ENCODE assay signal across 1 cellular context in the genomic region with DNA sequence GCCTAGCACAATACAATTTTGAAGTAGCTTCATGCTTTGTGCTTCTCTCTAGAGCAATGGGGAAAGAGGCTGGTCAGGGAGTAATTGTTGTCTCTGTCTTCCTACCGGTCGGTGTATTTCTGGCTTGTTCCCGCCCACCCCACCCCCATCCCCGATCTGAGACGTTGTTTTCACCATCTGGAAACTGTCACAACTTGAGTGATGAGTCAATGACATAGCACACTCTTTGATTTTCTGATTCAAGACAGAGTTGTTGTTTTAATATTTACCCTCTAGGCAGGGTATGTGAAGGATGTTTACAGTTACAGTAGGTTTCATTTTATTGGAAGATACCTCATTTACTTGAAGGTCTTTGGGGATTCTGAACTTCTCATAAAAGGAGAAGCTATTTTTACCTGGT.
TF ChIP-seq lines count a peak whose summit lies in the region.

No MANE protein-coding gene starts in this region.

TF ChIP-seq in GM23338, 12 proteins besides CTCF, POLR2A, EP300 and RAD21 (continued from another document):
- TF ChIP-seq, protein P1, sequence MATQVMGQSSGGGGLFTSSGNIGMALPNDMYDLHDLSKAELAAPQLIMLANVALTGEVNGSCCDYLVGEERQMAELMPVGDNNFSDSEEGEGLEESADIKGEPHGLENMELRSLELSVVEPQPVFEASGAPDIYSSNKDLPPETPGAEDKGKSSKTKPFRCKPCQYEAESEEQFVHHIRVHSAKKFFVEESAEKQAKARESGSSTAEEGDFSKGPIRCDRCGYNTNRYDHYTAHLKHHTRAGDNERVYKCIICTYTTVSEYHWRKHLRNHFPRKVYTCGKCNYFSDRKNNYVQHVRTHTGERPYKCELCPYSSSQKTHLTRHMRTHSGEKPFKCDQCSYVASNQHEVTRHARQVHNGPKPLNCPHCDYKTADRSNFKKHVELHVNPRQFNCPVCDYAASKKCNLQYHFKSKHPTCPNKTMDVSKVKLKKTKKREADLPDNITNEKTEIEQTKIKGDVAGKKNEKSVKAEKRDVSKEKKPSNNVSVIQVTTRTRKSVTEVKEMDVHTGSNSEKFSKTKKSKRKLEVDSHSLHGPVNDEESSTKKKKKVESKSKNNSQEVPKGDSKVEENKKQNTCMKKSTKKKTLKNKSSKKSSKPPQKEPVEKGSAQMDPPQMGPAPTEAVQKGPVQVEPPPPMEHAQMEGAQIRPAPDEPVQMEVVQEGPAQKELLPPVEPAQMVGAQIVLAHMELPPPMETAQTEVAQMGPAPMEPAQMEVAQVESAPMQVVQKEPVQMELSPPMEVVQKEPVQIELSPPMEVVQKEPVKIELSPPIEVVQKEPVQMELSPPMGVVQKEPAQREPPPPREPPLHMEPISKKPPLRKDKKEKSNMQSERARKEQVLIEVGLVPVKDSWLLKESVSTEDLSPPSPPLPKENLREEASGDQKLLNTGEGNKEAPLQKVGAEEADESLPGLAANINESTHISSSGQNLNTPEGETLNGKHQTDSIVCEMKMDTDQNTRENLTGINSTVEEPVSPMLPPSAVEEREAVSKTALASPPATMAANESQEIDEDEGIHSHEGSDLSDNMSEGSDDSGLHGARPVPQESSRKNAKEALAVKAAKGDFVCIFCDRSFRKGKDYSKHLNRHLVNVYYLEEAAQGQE (IDR thresholded peaks at IDR 0.05; ENCODE audit: unreplicated experiment): no peak
- TF ChIP-seq, protein P2, sequence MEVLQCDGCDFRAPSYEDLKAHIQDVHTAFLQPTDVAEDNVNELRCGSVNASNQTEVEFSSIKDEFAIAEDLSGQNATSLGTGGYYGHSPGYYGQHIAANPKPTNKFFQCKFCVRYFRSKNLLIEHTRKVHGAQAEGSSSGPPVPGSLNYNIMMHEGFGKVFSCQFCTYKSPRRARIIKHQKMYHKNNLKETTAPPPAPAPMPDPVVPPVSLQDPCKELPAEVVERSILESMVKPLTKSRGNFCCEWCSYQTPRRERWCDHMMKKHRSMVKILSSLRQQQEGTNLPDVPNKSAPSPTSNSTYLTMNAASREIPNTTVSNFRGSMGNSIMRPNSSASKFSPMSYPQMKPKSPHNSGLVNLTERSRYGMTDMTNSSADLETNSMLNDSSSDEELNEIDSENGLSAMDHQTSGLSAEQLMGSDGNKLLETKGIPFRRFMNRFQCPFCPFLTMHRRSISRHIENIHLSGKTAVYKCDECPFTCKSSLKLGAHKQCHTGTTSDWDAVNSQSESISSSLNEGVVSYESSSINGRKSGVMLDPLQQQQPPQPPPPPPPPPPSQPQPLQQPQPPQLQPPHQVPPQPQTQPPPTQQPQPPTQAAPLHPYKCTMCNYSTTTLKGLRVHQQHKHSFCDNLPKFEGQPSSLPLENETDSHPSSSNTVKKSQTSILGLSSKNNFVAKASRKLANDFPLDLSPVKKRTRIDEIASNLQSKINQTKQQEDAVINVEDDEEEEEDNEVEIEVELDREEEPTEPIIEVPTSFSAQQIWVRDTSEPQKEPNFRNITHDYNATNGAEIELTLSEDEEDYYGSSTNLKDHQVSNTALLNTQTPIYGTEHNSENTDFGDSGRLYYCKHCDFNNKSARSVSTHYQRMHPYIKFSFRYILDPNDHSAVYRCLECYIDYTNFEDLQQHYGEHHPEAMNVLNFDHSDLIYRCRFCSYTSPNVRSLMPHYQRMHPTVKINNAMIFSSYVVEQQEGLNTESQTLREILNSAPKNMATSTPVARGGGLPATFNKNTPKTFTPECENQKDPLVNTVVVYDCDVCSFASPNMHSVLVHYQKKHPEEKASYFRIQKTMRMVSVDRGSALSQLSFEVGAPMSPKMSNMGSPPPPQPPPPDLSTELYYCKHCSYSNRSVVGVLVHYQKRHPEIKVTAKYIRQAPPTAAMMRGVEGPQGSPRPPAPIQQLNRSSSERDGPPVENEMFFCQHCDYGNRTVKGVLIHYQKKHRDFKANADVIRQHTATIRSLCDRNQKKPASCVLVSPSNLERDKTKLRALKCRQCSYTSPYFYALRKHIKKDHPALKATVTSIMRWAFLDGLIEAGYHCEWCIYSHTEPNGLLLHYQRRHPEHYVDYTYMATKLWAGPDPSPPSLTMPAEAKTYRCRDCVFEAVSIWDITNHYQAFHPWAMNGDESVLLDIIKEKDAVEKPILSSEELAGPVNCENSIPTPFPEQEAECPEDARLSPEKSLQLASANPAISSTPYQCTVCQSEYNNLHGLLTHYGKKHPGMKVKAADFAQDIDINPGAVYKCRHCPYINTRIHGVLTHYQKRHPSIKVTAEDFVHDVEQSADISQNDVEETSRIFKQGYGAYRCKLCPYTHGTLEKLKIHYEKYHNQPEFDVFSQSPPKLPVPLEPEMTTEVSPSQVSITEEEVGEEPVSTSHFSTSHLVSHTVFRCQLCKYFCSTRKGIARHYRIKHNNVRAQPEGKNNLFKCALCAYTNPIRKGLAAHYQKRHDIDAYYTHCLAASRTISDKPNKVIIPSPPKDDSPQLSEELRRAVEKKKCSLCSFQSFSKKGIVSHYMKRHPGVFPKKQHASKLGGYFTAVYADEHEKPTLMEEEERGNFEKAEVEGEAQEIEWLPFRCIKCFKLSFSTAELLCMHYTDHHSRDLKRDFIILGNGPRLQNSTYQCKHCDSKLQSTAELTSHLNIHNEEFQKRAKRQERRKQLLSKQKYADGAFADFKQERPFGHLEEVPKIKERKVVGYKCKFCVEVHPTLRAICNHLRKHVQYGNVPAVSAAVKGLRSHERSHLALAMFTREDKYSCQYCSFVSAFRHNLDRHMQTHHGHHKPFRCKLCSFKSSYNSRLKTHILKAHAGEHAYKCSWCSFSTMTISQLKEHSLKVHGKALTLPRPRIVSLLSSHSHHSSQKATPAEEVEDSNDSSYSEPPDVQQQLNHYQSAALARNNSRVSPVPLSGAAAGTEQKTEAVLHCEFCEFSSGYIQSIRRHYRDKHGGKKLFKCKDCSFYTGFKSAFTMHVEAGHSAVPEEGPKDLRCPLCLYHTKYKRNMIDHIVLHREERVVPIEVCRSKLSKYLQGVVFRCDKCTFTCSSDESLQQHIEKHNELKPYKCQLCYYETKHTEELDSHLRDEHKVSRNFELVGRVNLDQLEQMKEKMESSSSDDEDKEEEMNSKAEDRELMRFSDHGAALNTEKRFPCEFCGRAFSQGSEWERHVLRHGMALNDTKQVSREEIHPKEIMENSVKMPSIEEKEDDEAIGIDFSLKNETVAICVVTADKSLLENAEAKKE (CRISPR knock-in tag; IDR thresholded peaks at IDR 0.05): no peak
- TF ChIP-seq, protein P3, sequence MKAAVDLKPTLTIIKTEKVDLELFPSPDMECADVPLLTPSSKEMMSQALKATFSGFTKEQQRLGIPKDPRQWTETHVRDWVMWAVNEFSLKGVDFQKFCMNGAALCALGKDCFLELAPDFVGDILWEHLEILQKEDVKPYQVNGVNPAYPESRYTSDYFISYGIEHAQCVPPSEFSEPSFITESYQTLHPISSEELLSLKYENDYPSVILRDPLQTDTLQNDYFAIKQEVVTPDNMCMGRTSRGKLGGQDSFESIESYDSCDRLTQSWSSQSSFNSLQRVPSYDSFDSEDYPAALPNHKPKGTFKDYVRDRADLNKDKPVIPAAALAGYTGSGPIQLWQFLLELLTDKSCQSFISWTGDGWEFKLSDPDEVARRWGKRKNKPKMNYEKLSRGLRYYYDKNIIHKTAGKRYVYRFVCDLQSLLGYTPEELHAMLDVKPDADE (IDR thresholded peaks at IDR 0.05): no peak
- no peak for TF ChIP-seq JUNB (IDR thresholded peaks at IDR 0.05; ENCODE audit: unreplicated experiment)
- TF ChIP-seq NANOG (IDR thresholded peaks at IDR 0.05; ENCODE audit: borderline replicate concordance): no peak
